Comparison of ENCODE assay signal across 27 cellular contexts in the genomic region with DNA sequence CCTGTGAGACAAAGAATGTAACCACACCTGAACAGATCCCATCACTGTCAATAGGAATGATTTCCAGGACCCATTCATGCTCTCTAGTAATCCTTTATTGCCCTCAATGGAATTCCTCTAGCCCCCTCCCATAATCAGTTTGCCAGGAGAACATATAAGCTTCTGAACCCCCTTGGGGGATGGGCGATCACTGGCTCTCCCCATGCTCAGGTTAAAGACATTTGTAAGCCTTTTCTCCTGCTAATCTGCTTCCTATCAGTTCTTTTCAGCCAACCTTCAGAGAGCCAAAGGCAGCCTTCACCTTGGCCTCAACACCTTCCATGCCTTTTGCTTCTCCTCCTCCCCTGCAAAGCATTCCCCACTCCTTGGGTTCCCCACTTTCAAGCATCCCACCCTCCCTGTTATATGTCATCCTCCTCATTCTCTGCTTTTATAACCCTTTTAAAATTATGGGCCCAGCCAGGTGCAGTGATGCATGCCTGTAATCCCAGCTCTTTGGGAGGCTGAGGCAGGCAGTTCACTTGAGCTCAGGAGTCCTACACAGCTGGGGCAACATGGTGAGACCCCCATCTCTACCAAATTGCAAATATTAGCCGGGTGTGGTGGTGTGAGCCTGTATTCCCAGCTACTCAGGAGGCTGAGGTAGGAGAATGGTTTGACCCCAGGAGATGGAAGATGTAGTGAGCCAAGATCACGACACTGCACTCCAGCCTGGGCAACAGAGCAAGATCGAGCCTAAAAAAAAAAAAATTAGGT. TPM values are rescaled to one million over a fixed set of nuclear protein-coding genes. Genes with fewer than 3 reads are reported as not detected.
DNase-seq lines count a peak whose midpoint lies in the region; FAIRE-seq and TF ChIP-seq lines count a peak whose summit lies in the region.
"Had no signal": no experiment of that assay in that cellular context is flagged by ENCODE, and none has a peak within 500 bp of the region (broad histone marks: within the 10 kb centered on the region; RNA-seq: fewer than 3 reads in every experiment).

No MANE protein-coding gene starts in this region.

- peak overlapping the region; percentile 55; the same call in 1 of the 2 replicates for H3K18ac ChIP-seq in H1 (ENCODE audit: extremely low read depth, low read length)

- peaks cover 2 to 16% of the 10 kb centered on the region in 2 experiments; a peak in 3 of 4 replicates for H3K9me3 ChIP-seq in H1 (ENCODE audit: insufficient read depth in 2 of 2, low read depth in 1 of 2, low read length in 1 of 2)
- H3K9me3 ChIP-seq in iPS-20b (ENCODE audit: insufficient read depth, low read depth, low read length): peaks cover 5% of the 10 kb centered on the region

- POLR2A ChIA-PET in H1 (lab: Charles Lee; ENCODE audit: partially characterized antibody): interaction anchor here (0.6 to 1.2 kb wide), 3 partner anchors 28 to 32 kb away, joined by 3 read pairs; no protein-coding TSS in a partner anchor

- peak overlapping the region; percentile 4 for H4K5ac ChIP-seq in H1 (ENCODE audit: insufficient read length, low read depth, low read length)

- DNase-seq in H7 (peak; percentile 74), H1 (ENCODE audit: low read depth in 1 of 2, low spot score in 2 of 2) (peak in 1 of 2 experiments; percentile 62), progenitor cell of endocrine pancreas (ENCODE audit: low spot score, unreplicated experiment) (no peak), cortex of kidney (lab: John Stamatoyannopoulos, UW) (no peak), DMS 273 treated with DMSO at 0.1 percent for 48 hours (lab: John Stamatoyannopoulos, UW) (no peak), AG20443 (ENCODE audit: low spot score) (no peak)
- DNase-seq: CD4-positive, CD25-positive, alpha-beta regulatory T cell; DMS79; EL; GDM1; MM.1S; NCI-H2029; NCI-H446 treated with DMSO at 0.1 percent for 48 hours; NCI-H526; PC-9; Right ventricle myocardium superior; RPMI8226 had no signal

- H3K4me3 Mint-ChIP-seq in progenitor cell of endocrine pancreas (ENCODE audit: low read depth): no peak overlapping the region
- H3K4me3 Mint-ChIP-seq: CD4-positive, CD25-positive, alpha-beta regulatory T cell had no signal

- peak overlapping the region; percentile 82; the same call in 1 of the 2 replicates for H2AK5ac ChIP-seq in H1 (ENCODE audit: low read depth, low read length)

- H2BK15ac ChIP-seq in H1 (ENCODE audit: low read length): no peak overlapping the region

- H3K27me3 Mint-ChIP-seq in progenitor cell of endocrine pancreas: no peaks in the 10 kb centered on the region
- H3K27me3 Mint-ChIP-seq: CD4-positive, CD25-positive, alpha-beta regulatory T cell; IgD-negative memory B cell had no signal

- peak overlapping the region; percentile 92; the same call in 1 of the 2 replicates for H2BK5ac ChIP-seq in H1 (ENCODE audit: low read depth, low read length)

- no peaks in the 10 kb centered on the region for H3K9me3 Mint-ChIP-seq in progenitor cell of endocrine pancreas (ENCODE audit: low read depth)

- peaks cover 18% of the 10 kb centered on the region for H3K4me1 Mint-ChIP-seq in progenitor cell of endocrine pancreas (ENCODE audit: low read depth)
- H3K4me1 Mint-ChIP-seq: CD4-positive, CD25-positive, alpha-beta regulatory T cell had no signal

- H3K36me3 ChIP-seq in H7 (replicated peaks; ENCODE audit: control insufficient read depth, insufficient read depth, low read length) (no peaks in the 10 kb centered on the region), H1 (ENCODE audit: control insufficient read depth in 2 of 4, insufficient read depth in 4 of 4, low read length in 3 of 4) (peaks cover 0 to 4% (median 0%) of the 10 kb centered on the region in 4 experiments; a peak in 1 of 8 replicates), iPS-20b (ENCODE audit: insufficient read depth, low read depth, low read length) (no peaks in the 10 kb centered on the region)
- H3K36me3 ChIP-seq: BLaER1, SJSA1 had no signal

- TF ChIP-seq CTCF in H1 (IDR thresholded peaks at IDR 0.05; ENCODE audit: control extremely low read depth in 1 of 3, insufficient read depth in 1 of 3, low read depth in 1 of 3, low read length in 3 of 3) (no peak), progenitor cell of endocrine pancreas (IDR thresholded peaks at IDR 0.05; ENCODE audit: unreplicated experiment) (no peak)

- TF ChIP-seq EP300 in H1 (IDR thresholded peaks at IDR 0.05; ENCODE audit: borderline replicate concordance in 1 of 2, low read depth in 2 of 2, low read length in 2 of 2): peak in 1 of 2 experiments; percentile 28; a peak in 1 of 3 replicates

- H4K91ac ChIP-seq in H1 (replicated peaks; ENCODE audit: insufficient read length, low read length): peak overlapping the region; percentile 12

- peak overlapping the region; percentile 5 to 40; a peak in 3 of 4 replicates for H3K4me2 ChIP-seq in H1 (ENCODE audit: insufficient read depth in 1 of 2, low read depth in 2 of 2, low read length in 2 of 2)
- H3K4me2 ChIP-seq: BLaER1, KMS-11, PC-9 had no signal

- H2BK120ac ChIP-seq in H1 (replicated peaks; ENCODE audit: low read depth, low read length): peak overlapping the region; percentile 65

- H3K79me1 ChIP-seq in H1 (ENCODE audit: low read depth, low read length): no peaks in the 10 kb centered on the region

- no peaks in the 10 kb centered on the region for H3K23me2 ChIP-seq in H1 (ENCODE audit: low read depth, low read length)

- FAIRE-seq in H1 (lab: Jason Lieb, UNC): peak; percentile 88
- FAIRE-seq: D721Med, GM12878, H54, HTR-8/SVneo had no signal

- H3K14ac ChIP-seq in H1 (ENCODE audit: insufficient read length): no peak overlapping the region

- peak overlapping the region; percentile 45 for H3K27ac Mint-ChIP-seq in progenitor cell of endocrine pancreas
- H3K27ac Mint-ChIP-seq: CD4-positive, CD25-positive, alpha-beta regulatory T cell; IgD-negative memory B cell had no signal

- H4K20me1 ChIP-seq in H1 (replicated peaks in 1 of 2; ENCODE audit: control insufficient read depth in 1 of 2, insufficient read depth in 2 of 2, low read length in 2 of 2): no peaks in the 10 kb centered on the region
- H4K20me1 ChIP-seq: BLaER1 had no signal

- peak in 1 of 2 experiments; percentile 8; a peak in 1 of 4 replicates for TF ChIP-seq RAD21 in H1 (IDR thresholded peaks at IDR 0.05 in 1 of 2, conservative IDR thresholded peaks at IDR 0.05 in 1 of 2; ENCODE audit: low read depth in 2 of 2, low read length in 2 of 2)

- WGBS in H1 (ENCODE audit: extremely low coverage in 1 of 2, insufficient coverage in 1 of 2, insufficient read length in 1 of 2, insufficient replicate concordance in 2 of 2, low coverage in 1 of 2, low lambda C conversion rate in 2 of 2, missing lambda C conversion rate in 1 of 2), 2 experiments: 78% methylated on average over 4 of the region's 4 CpGs; no CpG with 5 or more reads in 1 of the 2 experiments

- no peak overlapping the region for H3K9ac ChIP-seq in H1 (replicated peaks in 1 of 4; ENCODE audit: extremely low read depth in 1 of 4, low read depth in 3 of 4, low read length in 3 of 4)
- H3K9ac ChIP-seq in iPS-20b (ENCODE audit: low read depth, low read length): peak overlapping the region; percentile 72; the same call in 1 of the 2 replicates
- H3K9ac ChIP-seq: BLaER1, KMS-11 had no signal

- H3K4me1 ChIP-seq in H1 (replicated peaks in 1 of 4; ENCODE audit: control insufficient read depth in 3 of 4, insufficient read depth in 4 of 4, low read length in 3 of 4) (peaks cover 6 to 15% (median 9%) of the 10 kb centered on the region in 4 experiments), iPS-20b (ENCODE audit: insufficient read depth, low read length) (peaks cover 20% of the 10 kb centered on the region; the same call in 1 of the 2 replicates)
- H3K4me1 ChIP-seq: BLaER1, SJSA1 had no signal

- H3K36me3 Mint-ChIP-seq in progenitor cell of endocrine pancreas (ENCODE audit: insufficient read depth): no peaks in the 10 kb centered on the region
- H3K36me3 Mint-ChIP-seq: CD4-positive, CD25-positive, alpha-beta regulatory T cell; IgD-negative memory B cell had no signal

- peak overlapping the region; percentile 94; the same call in 1 of the 2 replicates for H2BK12ac ChIP-seq in H1 (ENCODE audit: low read depth, low read length)

- CTCF ChIA-PET in H1 (lab: Charles Lee; ENCODE audit: partially characterized antibody): interaction anchor here (0.6 to 5.2 kb wide), 3 partner anchors 16 to 148 kb away, joined by 3 to 32 read pairs (median 4); no protein-coding TSS in a partner anchor

- H3K27ac ChIP-seq in H1 (ENCODE audit: low read depth, low read length) (no peak overlapping the region), iPS-20b (ENCODE audit: low read length) (peak overlapping the region; percentile 33)
- H3K27ac ChIP-seq: BLaER1, KMS-11, PC-9, SJSA1 had no signal

- H2AFZ ChIP-seq in H1 (ENCODE audit: low read length): no peak overlapping the region
- H2AFZ ChIP-seq: PC-9 had no signal

- H2BK20ac ChIP-seq in H1 (ENCODE audit: low read length): peak overlapping the region; percentile 99

- no peaks in the 10 kb centered on the region for H3K79me2 ChIP-seq in H1 (ENCODE audit: control insufficient read depth in 1 of 2, insufficient read depth in 2 of 2, low read length in 2 of 2)

- H3K4ac ChIP-seq in H1 (replicated peaks; ENCODE audit: insufficient read length, low read depth, low read length): peak overlapping the region; percentile 6

- H3K56ac ChIP-seq in H1 (replicated peaks; ENCODE audit: insufficient read length, low read depth, low read length): no peak overlapping the region

- H3K27me3 ChIP-seq in H7 (ENCODE audit: control insufficient read depth, insufficient read depth, low read length) (no peaks in the 10 kb centered on the region), H1 (replicated peaks in 1 of 4; ENCODE audit: control insufficient read depth in 3 of 4, extremely low read depth in 1 of 4, insufficient read depth in 3 of 4, low read length in 3 of 4) (no peaks in the 10 kb centered on the region), iPS-20b (ENCODE audit: insufficient read depth, low read length) (no peaks in the 10 kb centered on the region)
- H3K27me3 ChIP-seq: BLaER1, SJSA1 had no signal

- H4K8ac ChIP-seq in H1 (ENCODE audit: extremely low read depth, insufficient read depth, low read length): no peak overlapping the region; the same call in 1 of the 2 replicates

- H3K23ac ChIP-seq in H1 (ENCODE audit: insufficient read length): no peak overlapping the region

- TF ChIP-seq POLR2A in H1 (IDR thresholded peaks at IDR 0.05; ENCODE audit: control extremely low read depth in 1 of 2, low read depth in 2 of 2, low read length in 2 of 2): no peak

- H3K4me3 ChIP-seq in H7 (ENCODE audit: insufficient read depth, low read depth, low read length) (no peak overlapping the region), H1 (ENCODE audit: extremely low read depth in 1 of 4, insufficient read depth in 2 of 4, low read depth in 3 of 4, low read length in 4 of 4) (no peak overlapping the region), iPS-20b (ENCODE audit: low read length) (peak overlapping the region; percentile 31; the same call in 1 of the 2 replicates)
- H3K4me3 ChIP-seq: BLaER1, GM12878, PC-9, SJSA1 had no signal

RNA-seq across cellular contexts. Expression of a gene that starts 12.4 kb away (rescaled TPM):
- total RNA-seq in H7 (2014; rRNA removed; shearing (Covaris generic)): 0.59 TPM in 1 of 2 replicates, not detected in the other
- total RNA-seq in H1 (2021; fragmentation: NEBNext Ultra II Directional; extraction: Animal tissue kit (Norgen Biotek cat#: 25700)): not detected in 2 replicates
- not detected in 2 replicates for polyA plus RNA-seq in H1 (2011; rRNA removed)
- not detected for polyA plus RNA-seq in H1 (2011; cell fraction: cytosol; rRNA removed)
- polyA plus RNA-seq in H1 (2011; cell fraction: nucleus; rRNA removed): not detected
- polyA plus RNA-seq in H1 (2012, experiment 1 of 2): not detected in 4 replicates
- polyA plus RNA-seq in H1 (2012, experiment 2 of 2): not detected
- 0.10 TPM for polyA plus RNA-seq in H1 (2013, experiment 1 of 2)
- polyA plus RNA-seq in H1 (2013, experiment 2 of 2): not detected
- not detected in 2 replicates for polyA minus RNA-seq in H1 (2011; rRNA and poly(A)+ RNA removed)
- polyA minus RNA-seq in H1 (2011; cell fraction: cytosol; rRNA and poly(A)+ RNA removed): not detected
- polyA minus RNA-seq in H1 (2011; cell fraction: nucleus; rRNA and poly(A)+ RNA removed): not detected
- not detected in 2 replicates for total RNA-seq in progenitor cell of endocrine pancreas
- total RNA-seq: A172; CD4-positive, CD25-positive, alpha-beta regulatory T cell; GM12878; PC-9; Right ventricle myocardium superior; SJSA1 had no signal
- polyA plus RNA-seq: CD4-positive, CD25-positive, alpha-beta regulatory T cell; GM12878; IgD-negative memory B cell had no signal
